ENCODE assay signal across 1 cellular context in the genomic region with DNA sequence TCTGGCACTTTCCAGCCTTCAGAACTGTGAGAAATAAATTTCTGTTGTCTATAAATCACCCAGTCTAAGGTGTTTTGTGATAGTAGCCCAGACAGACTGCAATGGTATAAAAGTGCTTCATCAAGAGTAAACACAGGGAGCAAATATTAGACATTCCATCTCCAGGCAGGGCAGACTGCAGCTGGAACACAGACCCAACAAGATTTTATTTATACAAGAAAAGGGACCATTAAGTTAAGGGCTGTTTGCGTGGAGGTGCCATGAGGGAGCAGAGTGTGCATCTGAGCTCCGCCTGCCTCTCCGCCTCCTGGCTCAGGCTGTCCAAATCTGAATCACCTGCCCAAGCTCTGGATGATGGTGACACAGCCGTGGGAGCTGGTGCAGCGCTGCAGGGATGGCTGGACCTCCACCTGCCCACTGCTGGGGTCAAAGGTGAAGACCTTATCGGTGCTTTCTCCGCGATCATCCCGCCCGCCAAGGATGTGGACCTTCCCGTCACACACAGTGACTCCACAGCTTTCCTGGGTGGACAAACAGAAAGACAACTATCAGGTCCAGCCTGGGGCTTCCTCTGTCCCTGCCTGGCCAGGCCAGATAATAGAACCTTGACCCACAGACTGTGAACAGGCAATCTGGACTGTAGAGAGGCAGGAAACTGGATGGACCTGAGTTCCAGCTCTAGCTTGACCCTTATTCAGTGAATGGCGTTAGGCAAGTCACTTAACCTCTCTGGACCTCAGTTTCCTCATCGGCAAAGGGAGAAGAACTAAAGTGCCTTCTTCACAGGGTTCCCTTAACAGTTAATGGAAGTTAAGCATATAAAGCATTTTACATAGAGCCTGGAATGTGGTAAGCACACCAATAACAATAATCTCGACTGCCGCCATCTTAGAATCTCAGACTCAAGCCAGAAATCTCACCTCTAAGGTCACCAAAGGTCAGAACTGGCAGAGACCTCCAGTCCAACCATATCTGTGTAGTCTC.
TF ChIP-seq lines count a peak whose summit lies in the region.

No MANE protein-coding gene starts in this region.

TF ChIP-seq in GM23338, 12 proteins besides CTCF, POLR2A, EP300 and RAD21 (continued from another document):
- TF ChIP-seq, protein P1, sequence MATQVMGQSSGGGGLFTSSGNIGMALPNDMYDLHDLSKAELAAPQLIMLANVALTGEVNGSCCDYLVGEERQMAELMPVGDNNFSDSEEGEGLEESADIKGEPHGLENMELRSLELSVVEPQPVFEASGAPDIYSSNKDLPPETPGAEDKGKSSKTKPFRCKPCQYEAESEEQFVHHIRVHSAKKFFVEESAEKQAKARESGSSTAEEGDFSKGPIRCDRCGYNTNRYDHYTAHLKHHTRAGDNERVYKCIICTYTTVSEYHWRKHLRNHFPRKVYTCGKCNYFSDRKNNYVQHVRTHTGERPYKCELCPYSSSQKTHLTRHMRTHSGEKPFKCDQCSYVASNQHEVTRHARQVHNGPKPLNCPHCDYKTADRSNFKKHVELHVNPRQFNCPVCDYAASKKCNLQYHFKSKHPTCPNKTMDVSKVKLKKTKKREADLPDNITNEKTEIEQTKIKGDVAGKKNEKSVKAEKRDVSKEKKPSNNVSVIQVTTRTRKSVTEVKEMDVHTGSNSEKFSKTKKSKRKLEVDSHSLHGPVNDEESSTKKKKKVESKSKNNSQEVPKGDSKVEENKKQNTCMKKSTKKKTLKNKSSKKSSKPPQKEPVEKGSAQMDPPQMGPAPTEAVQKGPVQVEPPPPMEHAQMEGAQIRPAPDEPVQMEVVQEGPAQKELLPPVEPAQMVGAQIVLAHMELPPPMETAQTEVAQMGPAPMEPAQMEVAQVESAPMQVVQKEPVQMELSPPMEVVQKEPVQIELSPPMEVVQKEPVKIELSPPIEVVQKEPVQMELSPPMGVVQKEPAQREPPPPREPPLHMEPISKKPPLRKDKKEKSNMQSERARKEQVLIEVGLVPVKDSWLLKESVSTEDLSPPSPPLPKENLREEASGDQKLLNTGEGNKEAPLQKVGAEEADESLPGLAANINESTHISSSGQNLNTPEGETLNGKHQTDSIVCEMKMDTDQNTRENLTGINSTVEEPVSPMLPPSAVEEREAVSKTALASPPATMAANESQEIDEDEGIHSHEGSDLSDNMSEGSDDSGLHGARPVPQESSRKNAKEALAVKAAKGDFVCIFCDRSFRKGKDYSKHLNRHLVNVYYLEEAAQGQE (IDR thresholded peaks at IDR 0.05; ENCODE audit: unreplicated experiment), result no peak
- TF ChIP-seq STAT1 (IDR thresholded peaks at IDR 0.05; ENCODE audit: unreplicated experiment) (no peak), NANOG (IDR thresholded peaks at IDR 0.05; ENCODE audit: borderline replicate concordance) (no peak), POLR2AphosphoS5 (IDR thresholded peaks at IDR 0.05; ENCODE audit: low read depth) (no peak), JUNB (IDR thresholded peaks at IDR 0.05; ENCODE audit: unreplicated experiment) (no peak), EZH2phosphoT487 (IDR thresholded peaks at IDR 0.05; ENCODE audit: unreplicated experiment) (no peak), ZNF331 (CRISPR knock-in tag; IDR thresholded peaks at IDR 0.05; ENCODE audit: low read depth) (no peak), ZNF114 (CRISPR knock-in tag; IDR thresholded peaks at IDR 0.05) (no peak)
- TF ChIP-seq, protein P2, sequence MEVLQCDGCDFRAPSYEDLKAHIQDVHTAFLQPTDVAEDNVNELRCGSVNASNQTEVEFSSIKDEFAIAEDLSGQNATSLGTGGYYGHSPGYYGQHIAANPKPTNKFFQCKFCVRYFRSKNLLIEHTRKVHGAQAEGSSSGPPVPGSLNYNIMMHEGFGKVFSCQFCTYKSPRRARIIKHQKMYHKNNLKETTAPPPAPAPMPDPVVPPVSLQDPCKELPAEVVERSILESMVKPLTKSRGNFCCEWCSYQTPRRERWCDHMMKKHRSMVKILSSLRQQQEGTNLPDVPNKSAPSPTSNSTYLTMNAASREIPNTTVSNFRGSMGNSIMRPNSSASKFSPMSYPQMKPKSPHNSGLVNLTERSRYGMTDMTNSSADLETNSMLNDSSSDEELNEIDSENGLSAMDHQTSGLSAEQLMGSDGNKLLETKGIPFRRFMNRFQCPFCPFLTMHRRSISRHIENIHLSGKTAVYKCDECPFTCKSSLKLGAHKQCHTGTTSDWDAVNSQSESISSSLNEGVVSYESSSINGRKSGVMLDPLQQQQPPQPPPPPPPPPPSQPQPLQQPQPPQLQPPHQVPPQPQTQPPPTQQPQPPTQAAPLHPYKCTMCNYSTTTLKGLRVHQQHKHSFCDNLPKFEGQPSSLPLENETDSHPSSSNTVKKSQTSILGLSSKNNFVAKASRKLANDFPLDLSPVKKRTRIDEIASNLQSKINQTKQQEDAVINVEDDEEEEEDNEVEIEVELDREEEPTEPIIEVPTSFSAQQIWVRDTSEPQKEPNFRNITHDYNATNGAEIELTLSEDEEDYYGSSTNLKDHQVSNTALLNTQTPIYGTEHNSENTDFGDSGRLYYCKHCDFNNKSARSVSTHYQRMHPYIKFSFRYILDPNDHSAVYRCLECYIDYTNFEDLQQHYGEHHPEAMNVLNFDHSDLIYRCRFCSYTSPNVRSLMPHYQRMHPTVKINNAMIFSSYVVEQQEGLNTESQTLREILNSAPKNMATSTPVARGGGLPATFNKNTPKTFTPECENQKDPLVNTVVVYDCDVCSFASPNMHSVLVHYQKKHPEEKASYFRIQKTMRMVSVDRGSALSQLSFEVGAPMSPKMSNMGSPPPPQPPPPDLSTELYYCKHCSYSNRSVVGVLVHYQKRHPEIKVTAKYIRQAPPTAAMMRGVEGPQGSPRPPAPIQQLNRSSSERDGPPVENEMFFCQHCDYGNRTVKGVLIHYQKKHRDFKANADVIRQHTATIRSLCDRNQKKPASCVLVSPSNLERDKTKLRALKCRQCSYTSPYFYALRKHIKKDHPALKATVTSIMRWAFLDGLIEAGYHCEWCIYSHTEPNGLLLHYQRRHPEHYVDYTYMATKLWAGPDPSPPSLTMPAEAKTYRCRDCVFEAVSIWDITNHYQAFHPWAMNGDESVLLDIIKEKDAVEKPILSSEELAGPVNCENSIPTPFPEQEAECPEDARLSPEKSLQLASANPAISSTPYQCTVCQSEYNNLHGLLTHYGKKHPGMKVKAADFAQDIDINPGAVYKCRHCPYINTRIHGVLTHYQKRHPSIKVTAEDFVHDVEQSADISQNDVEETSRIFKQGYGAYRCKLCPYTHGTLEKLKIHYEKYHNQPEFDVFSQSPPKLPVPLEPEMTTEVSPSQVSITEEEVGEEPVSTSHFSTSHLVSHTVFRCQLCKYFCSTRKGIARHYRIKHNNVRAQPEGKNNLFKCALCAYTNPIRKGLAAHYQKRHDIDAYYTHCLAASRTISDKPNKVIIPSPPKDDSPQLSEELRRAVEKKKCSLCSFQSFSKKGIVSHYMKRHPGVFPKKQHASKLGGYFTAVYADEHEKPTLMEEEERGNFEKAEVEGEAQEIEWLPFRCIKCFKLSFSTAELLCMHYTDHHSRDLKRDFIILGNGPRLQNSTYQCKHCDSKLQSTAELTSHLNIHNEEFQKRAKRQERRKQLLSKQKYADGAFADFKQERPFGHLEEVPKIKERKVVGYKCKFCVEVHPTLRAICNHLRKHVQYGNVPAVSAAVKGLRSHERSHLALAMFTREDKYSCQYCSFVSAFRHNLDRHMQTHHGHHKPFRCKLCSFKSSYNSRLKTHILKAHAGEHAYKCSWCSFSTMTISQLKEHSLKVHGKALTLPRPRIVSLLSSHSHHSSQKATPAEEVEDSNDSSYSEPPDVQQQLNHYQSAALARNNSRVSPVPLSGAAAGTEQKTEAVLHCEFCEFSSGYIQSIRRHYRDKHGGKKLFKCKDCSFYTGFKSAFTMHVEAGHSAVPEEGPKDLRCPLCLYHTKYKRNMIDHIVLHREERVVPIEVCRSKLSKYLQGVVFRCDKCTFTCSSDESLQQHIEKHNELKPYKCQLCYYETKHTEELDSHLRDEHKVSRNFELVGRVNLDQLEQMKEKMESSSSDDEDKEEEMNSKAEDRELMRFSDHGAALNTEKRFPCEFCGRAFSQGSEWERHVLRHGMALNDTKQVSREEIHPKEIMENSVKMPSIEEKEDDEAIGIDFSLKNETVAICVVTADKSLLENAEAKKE (CRISPR knock-in tag; IDR thresholded peaks at IDR 0.05), result no peak
